Comparison of ENCODE assay signal across 2 cellular contexts in genomic region chr10:131788386-131788785, GRCh38.
A peak's percentile ranks its signal among the peaks of the same experiment; 100 is the strongest.
TF ChIP-seq lines count a peak whose summit lies in the region.

No MANE protein-coding gene starts in this region.

TF ChIP-seq in HepG2, 621 proteins besides CTCF, POLR2A, EP300 and RAD21:
- TF ChIP-seq SKIL (CRISPR knock-in tag; IDR thresholded peaks at IDR 0.05; ENCODE audit: borderline replicate concordance) (no peak), RXRA (CRISPR knock-in tag; IDR thresholded peaks at IDR 0.05) (no peak), ETV6 (CRISPR knock-in tag; conservative IDR thresholded peaks at IDR 0.05) (no peak), DPF2 (CRISPR knock-in tag; IDR thresholded peaks at IDR 0.05; ENCODE audit: borderline replicate concordance, low read depth) (no peak), ZGPAT (CRISPR knock-in tag; IDR thresholded peaks at IDR 0.05) (no peak), POLR2G (IDR thresholded peaks at IDR 0.05; ENCODE audit: low read depth, low read length) (no peak), HOMEZ (CRISPR knock-in tag; IDR thresholded peaks at IDR 0.05; ENCODE audit: low read depth) (no peak), TBX2 (CRISPR knock-in tag; IDR thresholded peaks at IDR 0.05; ENCODE audit: borderline replicate concordance) (no peak), AGO1 (IDR thresholded peaks at IDR 0.05; ENCODE audit: low read depth, low read length, poor library complexity, severe bottlenecking) (no peak), KLF11 (CRISPR knock-in tag; IDR thresholded peaks at IDR 0.05) (no peak), SETDB1 (CRISPR knock-in tag; IDR thresholded peaks at IDR 0.05; ENCODE audit: borderline replicate concordance) (no peak), ZFP91 (CRISPR knock-in tag; IDR thresholded peaks at IDR 0.05; ENCODE audit: borderline replicate concordance) (no peak), NONO (IDR thresholded peaks at IDR 0.05) (no peak), NONO (CRISPR knock-in tag; conservative IDR thresholded peaks at IDR 0.05) (no peak), EED (CRISPR knock-in tag; IDR thresholded peaks at IDR 0.05) (no peak), KMT2A (CRISPR knock-in tag; IDR thresholded peaks at IDR 0.05) (no peak)
- TF ChIP-seq, protein P1, sequence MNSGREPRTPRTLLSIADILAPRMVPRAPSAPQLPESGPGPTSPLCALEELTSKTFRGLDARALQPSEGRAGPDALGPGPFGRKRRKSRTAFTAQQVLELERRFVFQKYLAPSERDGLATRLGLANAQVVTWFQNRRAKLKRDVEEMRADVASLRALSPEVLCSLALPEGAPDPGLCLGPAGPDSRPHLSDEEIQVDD (CRISPR knock-in tag; IDR thresholded peaks at IDR 0.05; ENCODE audit: borderline replicate concordance) = no peak

TF ChIP-seq in H1, 55 proteins besides CTCF, POLR2A, EP300 and RAD21:
- TF ChIP-seq, protein P2, sequence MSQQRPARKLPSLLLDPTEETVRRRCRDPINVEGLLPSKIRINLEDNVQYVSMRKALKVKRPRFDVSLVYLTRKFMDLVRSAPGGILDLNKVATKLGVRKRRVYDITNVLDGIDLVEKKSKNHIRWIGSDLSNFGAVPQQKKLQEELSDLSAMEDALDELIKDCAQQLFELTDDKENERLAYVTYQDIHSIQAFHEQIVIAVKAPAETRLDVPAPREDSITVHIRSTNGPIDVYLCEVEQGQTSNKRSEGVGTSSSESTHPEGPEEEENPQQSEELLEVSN (IDR thresholded peaks at IDR 0.05) = peak; percentile 57
- TF ChIP-seq MAX (IDR thresholded peaks at IDR 0.05) = peak; percentile 38
- no peak for TF ChIP-seq GTF2F1 (IDR thresholded peaks at IDR 0.05; ENCODE audit: borderline replicate concordance, low read depth, low read length)
- TF ChIP-seq CEBPB (IDR thresholded peaks at IDR 0.05; ENCODE audit: low read depth, low read length) = 0 out of 2 replicates have a peak, but pooled peaks have one; percentile 15
- no peak for TF ChIP-seq CBX8 (IDR thresholded peaks at IDR 0.05; ENCODE audit: borderline replicate concordance, low read depth, low read length)
